In the genomic region with DNA sequence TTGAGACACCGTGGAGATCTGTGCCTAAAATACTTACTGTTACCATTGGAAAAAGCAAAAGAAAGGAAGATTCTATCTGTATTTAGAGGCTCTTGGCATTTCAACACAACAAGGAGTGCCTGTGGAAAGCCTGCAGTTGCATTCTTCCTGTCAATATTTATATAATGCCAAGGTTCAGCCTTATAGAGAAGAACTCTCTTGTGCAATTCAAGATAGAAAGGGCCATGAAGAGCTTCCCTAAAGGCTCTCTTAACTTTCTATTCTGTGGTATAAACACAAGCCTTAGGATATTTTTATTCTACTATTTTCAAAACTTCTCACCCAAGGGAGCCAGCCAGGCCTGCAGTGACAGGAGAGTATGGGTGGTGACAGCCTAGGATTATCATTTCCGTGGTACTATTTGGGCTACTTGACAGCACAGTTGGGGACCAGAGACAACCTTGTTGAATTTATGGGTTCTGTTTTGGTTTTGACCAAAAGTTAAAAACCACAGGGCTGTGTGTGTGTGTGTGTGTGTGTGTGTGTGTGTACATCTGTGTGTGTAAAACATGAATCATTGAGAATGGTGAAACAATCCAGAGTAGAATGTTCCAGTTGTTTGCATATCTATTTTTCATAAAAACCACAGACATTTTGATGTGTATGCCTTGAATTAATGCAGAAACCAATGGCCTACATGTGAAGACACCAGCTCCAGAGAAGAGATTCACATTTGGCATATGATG, we compare ENCODE assay signal across 18 cellular contexts.
DNase-seq lines count a peak whose midpoint lies in the region; ATAC-seq and TF ChIP-seq lines count a peak whose summit lies in the region.
"Had no signal": no experiment of that assay in that cellular context is flagged by ENCODE, and none has a peak within 500 bp of the region (broad histone marks: within the 10 kb centered on the region; RNA-seq: fewer than 3 reads in every experiment).

No MANE protein-coding gene starts in this region.

- no peaks in the 10 kb centered on the region for H3K27me3 Mint-ChIP-seq in activated CD8-positive, alpha-beta T cell treated with anti-CD3 and anti-CD28 coated beads, Interleukin-2, amount 10 ng/mL, durations not matched to agents 7 days and 5 days (ENCODE audit: low read depth)

- H3K4me3 ChIP-seq in AG10803 (ENCODE audit: low read length) (no peak overlapping the region), IMR-90 (ENCODE audit: insufficient read depth, low read depth, low read length) (no peak overlapping the region), adipocyte (ENCODE audit: low read length) (no peak overlapping the region)
- H3K4me3 ChIP-seq: A549 had no signal

- no peak for TF ChIP-seq POLR2A in IMR-90 (IDR thresholded peaks at IDR 0.05; ENCODE audit: low read depth, low read length)

- peak overlapping the region; percentile 37; the same call in 1 of the 2 replicates for H3K4me2 ChIP-seq in IMR-90 (ENCODE audit: low read depth, low read length)
- H3K4me2 ChIP-seq: A549 had no signal

- no peak overlapping the region for H3K14ac ChIP-seq in IMR-90 (replicated peaks; ENCODE audit: low read depth, low read length)

- H3K4me3 Mint-ChIP-seq in activated CD8-positive, alpha-beta T cell treated with anti-CD3 and anti-CD28 coated beads, Interleukin-2, amount 10 ng/mL, durations not matched to agents 7 days and 5 days, result no peak overlapping the region
- H3K4me3 Mint-ChIP-seq: CD8-positive, alpha-beta memory T cell had no signal

- H3K27ac Mint-ChIP-seq in activated CD8-positive, alpha-beta T cell treated with anti-CD3 and anti-CD28 coated beads, Interleukin-2, amount 10 ng/mL, durations not matched to agents 7 days and 5 days, result no peak overlapping the region
- H3K27ac Mint-ChIP-seq: CD8-positive, alpha-beta memory T cell had no signal

- H3K9me3 Mint-ChIP-seq in activated CD8-positive, alpha-beta T cell treated with anti-CD3 and anti-CD28 coated beads, Interleukin-2, amount 10 ng/mL, durations not matched to agents 7 days and 5 days (ENCODE audit: insufficient read depth), result no peaks in the 10 kb centered on the region

- H4K20me1 ChIP-seq in IMR-90 (ENCODE audit: insufficient read depth, low read length), result no peaks in the 10 kb centered on the region

- peaks cover 5% of the 10 kb centered on the region for H3K4me1 ChIP-seq in IMR-90 (ENCODE audit: control insufficient read depth, insufficient read depth, low read length)
- H3K4me1 ChIP-seq in adipocyte (ENCODE audit: control insufficient read depth, insufficient read depth, low read length), result peaks cover 36% of the 10 kb centered on the region

- dilution Hi-C loops in IMR-90 (cut with HindIII; ENCODE audit: low sequenced_read_pairs, unreplicated experiment), result no loop called here

- TF ChIP-seq CTCF in AG10803 (conservative IDR thresholded peaks at IDR 0.05; ENCODE audit: low read length) (no peak), IMR-90 (conservative IDR thresholded peaks at IDR 0.05; ENCODE audit: low read depth, low read length) (no peak)

- no peak overlapping the region for H3K23ac ChIP-seq in IMR-90 (ENCODE audit: low read depth, low read length)

- H3K56ac ChIP-seq in IMR-90 (ENCODE audit: extremely low read depth, insufficient read depth, low read length), result no peak overlapping the region

- H3K4ac ChIP-seq in IMR-90 (ENCODE audit: low read depth, low read length), result no peak overlapping the region

- CTCF ChIA-PET in IMR-90 (lab: Yijun Ruan, JAX), result interaction anchor here (0.6 to 1.4 kb wide), 2 partner anchors 9 to 137 kb away, joined by 3 to 5 read pairs; no protein-coding TSS in a partner anchor
- CTCF ChIA-PET in activated CD8-positive, alpha-beta T cell treated with anti-CD3 and anti-CD28 coated beads, Interleukin-2, amount 10 ng/mL, durations not matched to agents 7 days and 5 days (lab: Charles Lee), result no interaction called here

- peak; percentile 55 for ATAC-seq in IMR-90 (ENCODE audit: low read depth)
- no peak for ATAC-seq in activated CD8-positive, alpha-beta T cell treated with anti-CD3 and anti-CD28 coated beads, Interleukin-2, amount 10 ng/mL, durations not matched to agents 7 days and 5 days
- ATAC-seq: A549, Right ventricle myocardium inferior had no signal

- H3K9me3 ChIP-seq in IMR-90 (ENCODE audit: control insufficient read depth, insufficient read depth, low read length) (no peaks in the 10 kb centered on the region), adipocyte (ENCODE audit: control insufficient read depth, low read length) (no peaks in the 10 kb centered on the region)
- H3K9me3 ChIP-seq: A549 had no signal

- peak overlapping the region; percentile 57; the same call in 1 of the 2 replicates for H3K18ac ChIP-seq in IMR-90 (ENCODE audit: low read depth, low read length)

- in situ Hi-C loops in IMR-90 (cut with MboI; ENCODE audit: low sequenced_read_pairs), result no loop called here

- H3K9ac ChIP-seq in IMR-90 (ENCODE audit: low read depth, low read length) (no peak overlapping the region), adipocyte (ENCODE audit: low read length) (no peak overlapping the region)

- H4K91ac ChIP-seq in IMR-90 (ENCODE audit: insufficient read depth, low read depth, low read length), result peak overlapping the region; percentile 17; the same call in 1 of the 2 replicates

- H3K4me1 Mint-ChIP-seq in activated CD8-positive, alpha-beta T cell treated with anti-CD3 and anti-CD28 coated beads, Interleukin-2, amount 10 ng/mL, durations not matched to agents 7 days and 5 days (ENCODE audit: low read depth), result no peaks in the 10 kb centered on the region
- H3K4me1 Mint-ChIP-seq: CD8-positive, alpha-beta memory T cell had no signal

- no peak overlapping the region for H2BK5ac ChIP-seq in IMR-90 (ENCODE audit: low read depth, low read length, poor library complexity, severe bottlenecking)

- no peaks in the 10 kb centered on the region for H3K79me1 ChIP-seq in IMR-90 (ENCODE audit: low read depth in 1 of 2, low read length in 2 of 2)

- peaks cover 2% of the 10 kb centered on the region; the same call in 1 of the 2 replicates for H3K9me1 ChIP-seq in IMR-90 (ENCODE audit: insufficient read depth, low read length)

- peak overlapping the region; percentile 48; the same call in 1 of the 2 replicates for H3K27ac ChIP-seq in IMR-90 (ENCODE audit: insufficient read depth, low read length)
- H3K27ac ChIP-seq: A549 had no signal

- no peaks in the 10 kb centered on the region for H3K36me3 Mint-ChIP-seq in activated CD8-positive, alpha-beta T cell treated with anti-CD3 and anti-CD28 coated beads, Interleukin-2, amount 10 ng/mL, durations not matched to agents 7 days and 5 days (ENCODE audit: low read depth)
- H3K36me3 Mint-ChIP-seq: CD8-positive, alpha-beta memory T cell had no signal

- TF ChIP-seq RAD21 in IMR-90 (IDR thresholded peaks at IDR 0.05; ENCODE audit: low read length), result no peak

- H2BK120ac ChIP-seq in IMR-90 (ENCODE audit: low read depth, low read length), result no peak overlapping the region

- H2AK9ac ChIP-seq in IMR-90 (replicated peaks; ENCODE audit: low read depth, low read length, poor library complexity), result no peak overlapping the region

- intact Hi-C loops in IMR-90 (cut with micrococcal nuclease), result no loop called here

- BruUV-seq in IMR-90 (replicated peaks; lab: Mats Ljungman, UMichigan), result no TSS peak

- no peak overlapping the region for H2BK15ac ChIP-seq in IMR-90 (ENCODE audit: low read depth, low read length)

- H2AFZ ChIP-seq in IMR-90 (replicated peaks; ENCODE audit: low read length, poor library complexity), result no peak overlapping the region

- WGBS in IMR-90 (ENCODE audit: extremely low coverage in 2 of 2, insufficient read length in 1 of 2), 2 experiments, result no CpG with 5 or more reads among the region's 2 CpGs

- H3K36me3 ChIP-seq in IMR-90 (ENCODE audit: control insufficient read depth, insufficient read depth, low read length) (no peaks in the 10 kb centered on the region), adipocyte (ENCODE audit: control insufficient read depth, insufficient read depth, low read length, severe bottlenecking) (no peaks in the 10 kb centered on the region)

- POLR2A ChIA-PET in IMR-90 (lab: Charles Lee; ENCODE audit: unreplicated experiment), result no interaction called here
- POLR2A ChIA-PET in activated CD8-positive, alpha-beta T cell treated with anti-CD3 and anti-CD28 coated beads, Interleukin-2, amount 10 ng/mL, durations not matched to agents 7 days and 5 days (lab: Charles Lee), result no interaction called here

- H4K5ac ChIP-seq in IMR-90 (ENCODE audit: low read depth, low read length), result no peak overlapping the region

- no peak overlapping the region for H2BK20ac ChIP-seq in IMR-90 (ENCODE audit: low read depth, low read length)

- H2AK5ac ChIP-seq in IMR-90 (ENCODE audit: low read depth, low read length), result no peak overlapping the region

- H3K27me3 ChIP-seq in IMR-90 (ENCODE audit: control insufficient read depth, insufficient read depth, low read length) (no peaks in the 10 kb centered on the region), adipocyte (replicated peaks; ENCODE audit: control insufficient read depth, insufficient read depth, low read length) (no peaks in the 10 kb centered on the region)

- DNase-seq in AG10803 (ENCODE audit: low read depth), result peak; percentile 80
- DNase-seq in IMR-90, result peak; percentile 41
- peak; percentile 80 for DNase-seq in adipocyte (ENCODE audit: low read depth)
- DNase-seq in fibroblast of peridontal ligament (ENCODE audit: extremely low read depth), result peak; percentile 89
- no peak for DNase-seq in cerebellum (ENCODE audit: low spot score)
- DNase-seq in NCI-H2196 (lab: John Stamatoyannopoulos, UW; ENCODE audit: unreplicated experiment), result no peak
- no peak for DNase-seq in NCI-H1048 (lab: John Stamatoyannopoulos, UW)
- no peak for DNase-seq in activated CD8-positive, alpha-beta T cell treated with anti-CD3 and anti-CD28 coated beads, Interleukin-2, amount 10 ng/mL, durations not matched to agents 7 days and 5 days
- DNase-seq: C1 segment of cervical spinal cord; CD8-positive, alpha-beta memory T cell; KG1; NCI-H1105 treated with DMSO at 0.1 percent for 48 hours; NCI-H1694; NCI-H226; NCI-H524 treated with DMSO at 0.1 percent for 48 hours; SW 1271 had no signal

- peak overlapping the region in 1 of 2 experiments; percentile 3; a peak in 1 of 4 replicates for H4K8ac ChIP-seq in IMR-90 (ENCODE audit: low read depth in 2 of 2, low read length in 2 of 2)

TF ChIP-seq in IMR-90, 13 proteins besides CTCF, POLR2A, EP300 and RAD21:
- 0 out of 2 replicates have a peak, but pooled peaks have one; percentile 3 for TF ChIP-seq FOS (IDR thresholded peaks at IDR 0.05; ENCODE audit: low read depth, low read length)
- TF ChIP-seq ELK1 (IDR thresholded peaks at IDR 0.05; ENCODE audit: borderline replicate concordance, low read depth, low read length), result no peak

Comparison
In these comparisons a context has a peak if more than half of its experiments do, and no peak if none do; other contexts are left out.
1. DNase-seq: peak in AG10803 (single experiment), IMR-90 (single experiment), adipocyte (single experiment) and fibroblast of peridontal ligament (single experiment); none in cerebellum (single experiment), NCI-H2196 (single experiment), NCI-H1048 (single experiment) and activated CD8-positive, alpha-beta T cell treated with anti-CD3 and anti-CD28 coated beads, Interleukin-2, amount 10 ng/mL, durations not matched to agents 7 days and 5 days (single experiment).